20 cellular contexts compared by ENCODE assay signal in the genomic region with DNA sequence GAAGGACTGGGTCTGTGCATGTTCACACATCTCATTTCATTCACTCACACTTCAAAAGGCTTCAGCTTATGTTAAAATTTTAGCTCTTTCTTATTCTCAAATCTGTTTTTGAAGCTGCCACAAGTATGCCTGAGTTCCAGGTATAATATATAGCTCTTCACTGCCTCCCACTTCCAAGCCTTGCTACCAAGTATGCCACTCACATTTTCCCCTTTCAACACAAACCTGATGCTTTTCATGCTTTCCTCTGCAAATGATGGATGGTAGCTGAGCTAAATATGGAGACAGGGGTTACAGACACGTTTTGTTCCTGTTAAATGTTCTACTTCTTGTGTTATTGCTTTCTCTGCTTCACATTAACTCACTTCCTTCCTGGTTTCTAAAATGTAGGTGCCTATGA.
DNase-seq lines count a peak whose midpoint lies in the region; ATAC-seq, FAIRE-seq and TF ChIP-seq lines count a peak whose summit lies in the region.
"Had no signal": no experiment of that assay in that cellular context is flagged by ENCODE, and none has a peak within 500 bp of the region (broad histone marks: within the 10 kb centered on the region; RNA-seq: fewer than 3 reads in every experiment).

No MANE protein-coding gene starts in this region.

- H3K27me3 ChIP-seq in HepG2 (ENCODE audit: control insufficient read depth in 1 of 2, insufficient read depth in 2 of 2, low read length in 2 of 2) (no peaks in the 10 kb centered on the region; a peak in 1 of 5 replicates), right lobe of liver (no peaks in the 10 kb centered on the region), thyroid gland (no peaks in the 10 kb centered on the region), SJCRH30 (no peaks in the 10 kb centered on the region; the same call in 1 of the 2 replicates)
- H3K27me3 ChIP-seq: MG63, Peyer's patch had no signal

- TF ChIP-seq EP300 in HepG2 (IDR thresholded peaks at IDR 0.05; ENCODE audit: low read depth in 2 of 2, low read length in 2 of 2) = no peak
- TF ChIP-seq EP300 in HepG2 (CRISPR knock-in tag; IDR thresholded peaks at IDR 0.05; ENCODE audit: borderline replicate concordance) = no peak

- no TSS peak for BruUV-seq in HepG2 (replicated peaks; lab: Mats Ljungman, UMichigan)

- H3K9me3 ChIP-seq in HepG2 (ENCODE audit: low read length) (peaks cover 17% of the 10 kb centered on the region), right lobe of liver (peaks cover 0 to 7% (median 0%) of the 10 kb centered on the region in 4 donors), thyroid gland (no peaks in the 10 kb centered on the region), SJCRH30 (replicated peaks) (no peaks in the 10 kb centered on the region; the same call in 1 of the 2 replicates)

- peak overlapping the region; percentile 60 for H2AFZ ChIP-seq in HepG2 (ENCODE audit: low read length)
- H2AFZ ChIP-seq: GM23248 had no signal

- H3K27ac ChIP-seq in HepG2 (ENCODE audit: extremely low read length, insufficient read depth, low read length) = no peak overlapping the region
- H3K27ac ChIP-seq in right lobe of liver = no peak overlapping the region
- no peak overlapping the region for H3K27ac ChIP-seq in thyroid gland
- H3K27ac ChIP-seq in SJCRH30 = no peak overlapping the region
- H3K27ac ChIP-seq: GM23248, HL-60, Peyer's patch had no signal

- CTCF ChIA-PET in HepG2 (lab: Yijun Ruan, JAX; ENCODE audit: low intra/inter-chr PET ratio, low total read pairs) = no interaction called here

- peak overlapping the region; percentile 0 for H3K27ac Mint-ChIP-seq in memory B cell
- H3K27ac Mint-ChIP-seq in nephron progenitor cell = no peak overlapping the region
- H3K27ac Mint-ChIP-seq: CD4-positive, alpha-beta T cell had no signal

- no peaks in the 10 kb centered on the region for H4K20me1 ChIP-seq in HepG2 (ENCODE audit: insufficient read depth, low read length)

- H3K4me1 Mint-ChIP-seq in memory B cell = peaks cover 13% of the 10 kb centered on the region
- peaks cover 26% of the 10 kb centered on the region for H3K4me1 Mint-ChIP-seq in nephron progenitor cell

- in situ Hi-C loops in HepG2 (cut with HindIII; ENCODE audit: extremely low pct_ligation_motif_present, low pct_unique_long_range_greater_than_20kb) = no loop called here

- H3K9me3 Mint-ChIP-seq in memory B cell = peaks cover 8% of the 10 kb centered on the region
- H3K9me3 Mint-ChIP-seq in nephron progenitor cell = peaks cover 40% of the 10 kb centered on the region

- H3K9ac ChIP-seq in HepG2 (ENCODE audit: insufficient read depth, low read depth, low read length) = no peak overlapping the region
- H3K9ac ChIP-seq: GM23248 had no signal

- ATAC-seq in HepG2 (peak; percentile 24), right lobe of liver (no peak), memory B cell (ENCODE audit: low read depth) (peak; percentile 37), GM19455 (IDR thresholded peaks at IDR 0.05; ENCODE audit: unreplicated experiment) (no peak)

- 2% methylated on average over 1 of the region's 1 CpG for WGBS in HepG2 (ENCODE audit: low lambda C conversion rate)
- WGBS in right lobe of liver (ENCODE audit: insufficient coverage, low coverage, low lambda C conversion rate, missing lambda C conversion rate) = 19% methylated on average over 1 of the region's 1 CpG
- WGBS in thyroid gland, 2 donors = 31 to 44% methylated on average over 1 of the region's 1 CpG

- no peak for TF ChIP-seq CTCF in HepG2 (CRISPR knock-in tag; IDR thresholded peaks at IDR 0.05)
- no peak for TF ChIP-seq CTCF in right lobe of liver (IDR thresholded peaks at IDR 0.05)
- no peak for TF ChIP-seq CTCF in nephron progenitor cell (IDR thresholded peaks at IDR 0.05)
- TF ChIP-seq CTCF in thyroid gland (IDR thresholded peaks at IDR 0.05) = no peak

- TF ChIP-seq RAD21 in HepG2 (CRISPR knock-in tag; IDR thresholded peaks at IDR 0.05) = no peak

- DNase-seq in HepG2 (ENCODE audit: low spot score) (no peak), right lobe of liver (no peak), NOMO-1 treated with DMSO at 0.1 percent for 48 hours (lab: John Stamatoyannopoulos, UW; ENCODE audit: unreplicated experiment) (peak; percentile 51), memory B cell (ENCODE audit: low spot score in 2 of 2) (no peak), nephron progenitor cell (no peak), thyroid gland (no peak), SJCRH30 (no peak)
- DNase-seq: Calu3; CD4-positive, alpha-beta T cell; GM23248; KG1; MG63; NCI-H1436; NCI-H2029 treated with DMSO at 0.1 percent for 48 hours; NCI-H526; Peyer's patch; Right ventricle myocardium superior had no signal

- FAIRE-seq in HepG2 (lab: Jason Lieb, UNC) = no peak
- FAIRE-seq: GM12891 had no signal

- H3K4me1 ChIP-seq in HepG2 (ENCODE audit: insufficient read depth, low read length) (peaks cover 27% of the 10 kb centered on the region), right lobe of liver (peaks cover 0 to 4% (median 0%) of the 10 kb centered on the region in 4 donors), thyroid gland (no peaks in the 10 kb centered on the region), SJCRH30 (peaks cover 7% of the 10 kb centered on the region)
- H3K4me1 ChIP-seq: Peyer's patch had no signal

- peak overlapping the region; percentile 42; the same call in 1 of the 2 replicates for H3K4me2 ChIP-seq in HepG2 (ENCODE audit: low read depth, low read length)

- no peaks in the 10 kb centered on the region for H3K36me3 ChIP-seq in HepG2 (replicated peaks in 1 of 2; ENCODE audit: control insufficient read depth in 1 of 2, insufficient read depth in 2 of 2, low read length in 2 of 2)
- H3K36me3 ChIP-seq in right lobe of liver = no peaks in the 10 kb centered on the region
- no peaks in the 10 kb centered on the region for H3K36me3 ChIP-seq in thyroid gland
- H3K36me3 ChIP-seq in SJCRH30 = no peaks in the 10 kb centered on the region
- H3K36me3 ChIP-seq: MG63, Peyer's patch had no signal

- H3K27me3 Mint-ChIP-seq in memory B cell = no peaks in the 10 kb centered on the region
- peaks cover 6% of the 10 kb centered on the region for H3K27me3 Mint-ChIP-seq in nephron progenitor cell (ENCODE audit: low read depth, poor library complexity)
- H3K27me3 Mint-ChIP-seq: CD4-positive, alpha-beta T cell had no signal

- intact Hi-C loops in HepG2 (cut with micrococcal nuclease; ENCODE audit: unreplicated experiment) (no loop called here), right lobe of liver (cut with DNase I) (no loop called here), thyroid gland (cut with DNase I) (no loop called here)

- TF ChIP-seq POLR2A in HepG2 (IDR thresholded peaks at IDR 0.05; ENCODE audit: insufficient read depth in 1 of 2, low read depth in 2 of 2, low read length in 2 of 2) = no peak
- no peak for TF ChIP-seq POLR2A in right lobe of liver (IDR thresholded peaks at IDR 0.05)
- no peak for TF ChIP-seq POLR2A in thyroid gland (IDR thresholded peaks at IDR 0.05)

- H3K36me3 Mint-ChIP-seq in memory B cell = peaks cover 6% of the 10 kb centered on the region
- H3K36me3 Mint-ChIP-seq in nephron progenitor cell (ENCODE audit: low read depth) = peaks cover 16% of the 10 kb centered on the region

- H3K4me3 ChIP-seq in HepG2 (replicated peaks in 1 of 3; ENCODE audit: insufficient read depth in 1 of 3, low read depth in 2 of 3, low read length in 3 of 3) = no peak overlapping the region
- no peak overlapping the region for H3K4me3 ChIP-seq in right lobe of liver
- H3K4me3 ChIP-seq in thyroid gland (replicated peaks in 1 of 3) = no peak overlapping the region
- H3K4me3 ChIP-seq in SJCRH30 = no peak overlapping the region
- H3K4me3 ChIP-seq: GM23248, MG63, Peyer's patch had no signal

- H3K4me3 Mint-ChIP-seq in memory B cell (peak overlapping the region; percentile 28), nephron progenitor cell (no peak overlapping the region)
- H3K4me3 Mint-ChIP-seq: CD4-positive, alpha-beta T cell had no signal

- no peaks in the 10 kb centered on the region for H3K79me2 ChIP-seq in HepG2 (ENCODE audit: insufficient read depth, low read length)

- POLR2A ChIA-PET in HepG2 (lab: Yijun Ruan, JAX) = no interaction called here

TF ChIP-seq in HepG2, 621 proteins besides CTCF, POLR2A, EP300 and RAD21 (continues in another document):
- TF ChIP-seq, protein P1, sequence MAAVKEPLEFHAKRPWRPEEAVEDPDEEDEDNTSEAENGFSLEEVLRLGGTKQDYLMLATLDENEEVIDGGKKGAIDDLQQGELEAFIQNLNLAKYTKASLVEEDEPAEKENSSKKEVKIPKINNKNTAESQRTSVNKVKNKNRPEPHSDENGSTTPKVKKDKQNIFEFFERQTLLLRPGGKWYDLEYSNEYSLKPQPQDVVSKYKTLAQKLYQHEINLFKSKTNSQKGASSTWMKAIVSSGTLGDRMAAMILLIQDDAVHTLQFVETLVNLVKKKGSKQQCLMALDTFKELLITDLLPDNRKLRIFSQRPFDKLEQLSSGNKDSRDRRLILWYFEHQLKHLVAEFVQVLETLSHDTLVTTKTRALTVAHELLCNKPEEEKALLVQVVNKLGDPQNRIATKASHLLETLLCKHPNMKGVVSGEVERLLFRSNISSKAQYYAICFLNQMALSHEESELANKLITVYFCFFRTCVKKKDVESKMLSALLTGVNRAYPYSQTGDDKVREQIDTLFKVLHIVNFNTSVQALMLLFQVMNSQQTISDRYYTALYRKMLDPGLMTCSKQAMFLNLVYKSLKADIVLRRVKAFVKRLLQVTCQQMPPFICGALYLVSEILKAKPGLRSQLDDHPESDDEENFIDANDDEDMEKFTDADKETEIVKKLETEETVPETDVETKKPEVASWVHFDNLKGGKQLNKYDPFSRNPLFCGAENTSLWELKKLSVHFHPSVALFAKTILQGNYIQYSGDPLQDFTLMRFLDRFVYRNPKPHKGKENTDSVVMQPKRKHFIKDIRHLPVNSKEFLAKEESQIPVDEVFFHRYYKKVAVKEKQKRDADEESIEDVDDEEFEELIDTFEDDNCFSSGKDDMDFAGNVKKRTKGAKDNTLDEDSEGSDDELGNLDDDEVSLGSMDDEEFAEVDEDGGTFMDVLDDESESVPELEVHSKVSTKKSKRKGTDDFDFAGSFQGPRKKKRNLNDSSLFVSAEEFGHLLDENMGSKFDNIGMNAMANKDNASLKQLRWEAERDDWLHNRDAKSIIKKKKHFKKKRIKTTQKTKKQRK (IDR thresholded peaks at IDR 0.05; ENCODE audit: low read length) = no peak
- TF ChIP-seq ZKSCAN1 (IDR thresholded peaks at IDR 0.05; ENCODE audit: low read length) = no peak
- TF ChIP-seq, protein P2, sequence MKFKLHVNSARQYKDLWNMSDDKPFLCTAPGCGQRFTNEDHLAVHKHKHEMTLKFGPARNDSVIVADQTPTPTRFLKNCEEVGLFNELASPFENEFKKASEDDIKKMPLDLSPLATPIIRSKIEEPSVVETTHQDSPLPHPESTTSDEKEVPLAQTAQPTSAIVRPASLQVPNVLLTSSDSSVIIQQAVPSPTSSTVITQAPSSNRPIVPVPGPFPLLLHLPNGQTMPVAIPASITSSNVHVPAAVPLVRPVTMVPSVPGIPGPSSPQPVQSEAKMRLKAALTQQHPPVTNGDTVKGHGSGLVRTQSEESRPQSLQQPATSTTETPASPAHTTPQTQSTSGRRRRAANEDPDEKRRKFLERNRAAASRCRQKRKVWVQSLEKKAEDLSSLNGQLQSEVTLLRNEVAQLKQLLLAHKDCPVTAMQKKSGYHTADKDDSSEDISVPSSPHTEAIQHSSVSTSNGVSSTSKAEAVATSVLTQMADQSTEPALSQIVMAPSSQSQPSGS (CRISPR knock-in tag; IDR thresholded peaks at IDR 0.05) = no peak

Comparison
In these comparisons a context has a peak if more than half of its experiments do, and no peak if none do; other contexts are left out.
1. ATAC-seq: peak in HepG2 (single experiment) and memory B cell (single experiment); none in right lobe of liver (0 of 4) and GM19455 (single experiment).